Comparison of ENCODE assay signal across 16 cellular contexts in genomic region chr11:69381681-69382130, GRCh38.
A peak's percentile ranks its signal among the peaks of the same experiment; 100 is the strongest.
DNase-seq lines count a peak whose midpoint lies in the region; ATAC-seq, FAIRE-seq and TF ChIP-seq lines count a peak whose summit lies in the region.
"Had no signal": no experiment of that assay in that cellular context is flagged by ENCODE, and none has a peak within 500 bp of the region (broad histone marks: within the 10 kb centered on the region; RNA-seq: fewer than 3 reads in every experiment).

No MANE protein-coding gene starts in this region.

- H2AFZ ChIP-seq in MM.1S (ENCODE audit: low read length), result peak overlapping the region; percentile 78
- H2AFZ ChIP-seq in GM12878 (ENCODE audit: control insufficient read depth, low read depth, low read length), result peak overlapping the region; percentile 55

- H4K20me1 ChIP-seq in MM.1S (ENCODE audit: insufficient read depth, low read length) (no peaks in the 10 kb centered on the region), GM12878 (ENCODE audit: control insufficient read depth, insufficient read depth) (no peaks in the 10 kb centered on the region)

- BruUV-seq in Caco-2 (replicated peaks; lab: Mats Ljungman, UMichigan) (TSS peak; percentile 96), GM12878 (replicated peaks; lab: Mats Ljungman, UMichigan) (no TSS peak)

- in situ Hi-C loops in GM12878 (cut with MboI), result no loop called here

- no peaks in the 10 kb centered on the region for H3K9me2 ChIP-seq in MM.1S (replicated peaks; ENCODE audit: insufficient read depth, low read length)

- no peak overlapping the region; the same call in 1 of the 2 replicates for H3K9ac ChIP-seq in MM.1S (ENCODE audit: low read length)
- no peak overlapping the region for H3K9ac ChIP-seq in GM12878 (ENCODE audit: control insufficient read depth, insufficient read depth, low read length)

- SMC1A ChIA-PET in GM12878 (lab: Charles Lee; ENCODE audit: uncharacterized antibody, unreplicated experiment), result interaction anchor here (0.8 to 1.4 kb wide), 4 partner anchors 20 to 180 kb away, joined by 3 to 5 read pairs (median 3); partner anchors contain the start of gene MYEOV

- TF ChIP-seq POLR2A in GM12878 (IDR thresholded peaks at IDR 0.05; ENCODE audit: low read depth, low read length), result no peak

- FAIRE-seq in GM12878 (lab: Jason Lieb, UNC), result no peak
- FAIRE-seq: colon had no signal

- H3K27ac ChIP-seq in MM.1S (ENCODE audit: low read length) (peak overlapping the region; percentile 40; the same call in 1 of the 2 replicates), GM12878 (ENCODE audit: control insufficient read depth, insufficient read depth) (no peak overlapping the region)
- H3K27ac ChIP-seq: RWPE1 had no signal

- TF ChIP-seq CTCF in Caco-2 (IDR thresholded peaks at IDR 0.05; ENCODE audit: insufficient read depth in 1 of 2, low read depth in 1 of 2, low read length in 1 of 2, severe bottlenecking in 1 of 2, unreplicated experiment in 1 of 2), result no peak
- TF ChIP-seq CTCF in MM.1S (IDR thresholded peaks at IDR 0.05; ENCODE audit: low read length), result no peak
- TF ChIP-seq CTCF in GM12878 (IDR thresholded peaks at IDR 0.05 in 2 of 3, conservative IDR thresholded peaks at IDR 0.05 in 1 of 3; ENCODE audit: control insufficient read depth in 2 of 3, extremely low read depth in 1 of 3, insufficient read depth in 1 of 3, low read depth in 3 of 3, low read length in 3 of 3), result no peak
- TF ChIP-seq CTCF in progenitor cell of endocrine pancreas (IDR thresholded peaks at IDR 0.05; ENCODE audit: unreplicated experiment), result no peak

- H3K4me1 Mint-ChIP-seq in Caco-2 (ENCODE audit: low read depth, unreplicated experiment), result peaks cover 15% of the 10 kb centered on the region
- no peaks in the 10 kb centered on the region for H3K4me1 Mint-ChIP-seq in progenitor cell of endocrine pancreas (ENCODE audit: low read depth)

- 58% methylated on average over 15 of the region's 17 CpGs for WGBS in GM12878 (ENCODE audit: insufficient coverage, insufficient replicate concordance, low lambda C conversion rate, missing lambda C conversion rate)

- peak overlapping the region; percentile 65; the same call in 1 of the 2 replicates for H3K4me2 ChIP-seq in MM.1S (ENCODE audit: low read depth, low read length)
- peak overlapping the region; percentile 42 for H3K4me2 ChIP-seq in GM12878 (ENCODE audit: control insufficient read depth, insufficient read depth)

- H3K4me3 ChIP-seq in Caco-2 (ENCODE audit: low read depth, low read length), result peak overlapping the region; percentile 56
- peak overlapping the region; percentile 47; the same call in 1 of the 2 replicates for H3K4me3 ChIP-seq in MM.1S (ENCODE audit: low read length)
- no peak overlapping the region for H3K4me3 ChIP-seq in GM12878

- TF ChIP-seq EP300 in GM12878 (IDR thresholded peaks at IDR 0.05; ENCODE audit: borderline replicate concordance in 1 of 2, control insufficient read depth in 1 of 2, low read depth in 2 of 2, low read length in 2 of 2), result no peak

- H3K36me3 ChIP-seq in Caco-2 (ENCODE audit: control insufficient read depth, insufficient read depth, low read length) (no peaks in the 10 kb centered on the region), MM.1S (replicated peaks; ENCODE audit: insufficient read depth, low read length) (no peaks in the 10 kb centered on the region), GM12878 (ENCODE audit: control insufficient read depth in 2 of 2, insufficient read depth in 2 of 2, low read length in 1 of 2) (no peaks in the 10 kb centered on the region)

- H3K36me3 Mint-ChIP-seq in Caco-2 (ENCODE audit: insufficient read depth, unreplicated experiment), result peaks cover 9% of the 10 kb centered on the region
- no peaks in the 10 kb centered on the region for H3K36me3 Mint-ChIP-seq in progenitor cell of endocrine pancreas (ENCODE audit: insufficient read depth)
- H3K36me3 Mint-ChIP-seq: WTC11 had no signal

- H3K27ac Mint-ChIP-seq in Caco-2 (ENCODE audit: unreplicated experiment) (peak overlapping the region; percentile 93), progenitor cell of endocrine pancreas (peak overlapping the region; percentile 15)
- H3K27ac Mint-ChIP-seq: WTC11 had no signal

- H3K9me3 Mint-ChIP-seq in Caco-2 (ENCODE audit: unreplicated experiment) (no peaks in the 10 kb centered on the region), progenitor cell of endocrine pancreas (ENCODE audit: low read depth) (no peaks in the 10 kb centered on the region)
- H3K9me3 Mint-ChIP-seq: WTC11 had no signal

- intact Hi-C loops in Caco-2 (cut with micrococcal nuclease; ENCODE audit: unreplicated experiment), result loop anchor here (1.0 to 5.0 kb wide), 4 partner anchors 56 to 258 kb away; no protein-coding TSS in a partner anchor
- intact Hi-C loops in GM12878 (cut with micrococcal nuclease; ENCODE audit: unreplicated experiment), result no loop called here

- POLR2A ChIA-PET in Caco-2 (lab: Charles Lee), result interaction anchor here (0.6 to 2.0 kb wide), 10 partner anchors 16 to 293 kb away, joined by 3 to 11 read pairs (median 6); partner anchors contain the start of gene LTO1
- POLR2A ChIA-PET in GM12878 (lab: Charles Lee), result no interaction called here

- DNase-seq in Caco-2 (no peak), MM.1S (no peak), GM12878 (ENCODE audit: low read depth, low spot score) (no peak), progenitor cell of endocrine pancreas (ENCODE audit: low spot score, unreplicated experiment) (no peak), GM19240 (ENCODE audit: insufficient read length, low spot score) (no peak), AG08395 (ENCODE audit: low spot score) (no peak), NCI-H187 treated with DMSO at 0.1 percent for 48 hours (lab: John Stamatoyannopoulos, UW) (no peak)
- DNase-seq: activated naive CD4-positive, alpha-beta T cell; GDM1; GOT3; kidney glomerular epithelial cell; T-helper 1 cell had no signal

- H3K4me3 Mint-ChIP-seq in Caco-2 (ENCODE audit: unreplicated experiment) (peak overlapping the region; percentile 82), progenitor cell of endocrine pancreas (ENCODE audit: low read depth) (no peak overlapping the region)
- H3K4me3 Mint-ChIP-seq: WTC11 had no signal

- H3K27me3 Mint-ChIP-seq in Caco-2 (ENCODE audit: insufficient read depth, unreplicated experiment), result no peaks in the 10 kb centered on the region
- H3K27me3 Mint-ChIP-seq in progenitor cell of endocrine pancreas, result peaks cover 5% of the 10 kb centered on the region

- H3K27me3 ChIP-seq in Caco-2 (replicated peaks; ENCODE audit: control insufficient read depth, insufficient read depth, low read length) (no peaks in the 10 kb centered on the region), MM.1S (replicated peaks; ENCODE audit: insufficient read depth, low read length) (no peaks in the 10 kb centered on the region), GM12878 (replicated peaks in 1 of 2; ENCODE audit: control insufficient read depth in 2 of 2, insufficient read depth in 2 of 2, low read length in 1 of 2) (no peaks in the 10 kb centered on the region; a peak in 1 of 4 replicates)

- H3K4me1 ChIP-seq in Caco-2 (peaks cover 18% of the 10 kb centered on the region), MM.1S (ENCODE audit: low read length) (peaks cover 13% of the 10 kb centered on the region; the same call in 1 of the 2 replicates), GM12878 (ENCODE audit: control insufficient read depth, insufficient read depth, low read length) (no peaks in the 10 kb centered on the region)

- no peak for TF ChIP-seq RAD21 in GM12878 (IDR thresholded peaks at IDR 0.05; ENCODE audit: insufficient read depth, low read depth, low read length)

- no peaks in the 10 kb centered on the region for H3F3A ChIP-seq in MM.1S (ENCODE audit: insufficient read depth, low read length)

- RAD21 ChIA-PET in GM12878 (lab: Charles Lee; ENCODE audit: unreplicated experiment), result interaction anchor here (1.4 kb wide), 1 partner anchor 84 kb away, joined by 5 read pairs; no protein-coding TSS in a partner anchor

- H3K79me2 ChIP-seq in MM.1S (ENCODE audit: low read length), result no peaks in the 10 kb centered on the region
- no peaks in the 10 kb centered on the region for H3K79me2 ChIP-seq in GM12878 (ENCODE audit: control insufficient read depth, insufficient read depth, low read length)

- no peak for ATAC-seq in GM12878
- ATAC-seq in GM18498 (IDR thresholded peaks at IDR 0.05; ENCODE audit: unreplicated experiment), result no peak

- H3K9me3 ChIP-seq in Caco-2 (no peaks in the 10 kb centered on the region), MM.1S (replicated peaks; ENCODE audit: insufficient read depth, low read length) (no peaks in the 10 kb centered on the region), GM12878 (replicated peaks; ENCODE audit: control insufficient read depth, insufficient read depth, low read length) (no peaks in the 10 kb centered on the region)

- CTCF ChIA-PET in Caco-2 (lab: Charles Lee), result interaction anchor here (0.5 to 2.0 kb wide), 4 partner anchors 54 to 1083 kb away, joined by 3 to 6 read pairs (median 4); partner anchors contain the start of gene MYEOV
- CTCF ChIA-PET in GM12878 (lab: Yijun Ruan, JAX), result no interaction called here
